ENCODE assay signal across 8 cellular contexts in genomic region chr13:100573121-100573520, GRCh38. TPM values are rescaled to one million over a fixed set of nuclear protein-coding genes. Genes with fewer than 3 reads are reported as not detected.
A peak's percentile ranks its signal among the peaks of the same experiment; 100 is the strongest.
DNase-seq lines count a peak whose midpoint lies in the region; ATAC-seq, FAIRE-seq and TF ChIP-seq lines count a peak whose summit lies in the region.

No MANE protein-coding gene starts in this region.

- ATAC-seq in HG02588 (IDR thresholded peaks at IDR 0.05; ENCODE audit: unreplicated experiment) (peak; percentile 89), right cardiac atrium (peak; percentile 68 to 75)

- no peaks in the 10 kb centered on the region for H3F3A ChIP-seq in smooth muscle cell (ENCODE audit: low read depth)

- H3K9me3 ChIP-seq in right cardiac atrium (ENCODE audit: control insufficient read depth, low read length) (no peaks in the 10 kb centered on the region), smooth muscle cell (replicated peaks; ENCODE audit: low read depth) (no peaks in the 10 kb centered on the region)

- FAIRE-seq in GM12891 (lab: Jason Lieb, UNC) = peak; percentile 89

- intact Hi-C loops in right cardiac atrium (cut with DNase I) = no loop called here

- no peak overlapping the region for H3K4me2 ChIP-seq in smooth muscle cell

- H3K36me3 ChIP-seq in smooth muscle cell (ENCODE audit: low read depth) = no peaks in the 10 kb centered on the region

- 43% methylated on average over 2 of the region's 2 CpGs for WGBS in right cardiac atrium
- 40% methylated on average over 2 of the region's 2 CpGs for WGBS in smooth muscle cell (ENCODE audit: low lambda C conversion rate)

- no peaks in the 10 kb centered on the region for H4K20me1 ChIP-seq in smooth muscle cell (ENCODE audit: low read depth)

- no peak for DNase-seq in GM12891 (ENCODE audit: insufficient read length, low spot score)
- peak; percentile 6 for DNase-seq in NCI-H1048 (lab: John Stamatoyannopoulos, UW)
- DNase-seq in SKM-1 treated with dmso at 0.1 percent for 144 hours (lab: John Stamatoyannopoulos, UW; ENCODE audit: unreplicated experiment) = peak; percentile 51
- peak; percentile 49 for DNase-seq in activated naive CD8-positive, alpha-beta T cell treated with anti-CD3 and anti-CD28 coated beads, Interleukin-2, amount 50 U/mL, for 16 hours (ENCODE audit: low read depth, low spot score)
- peak in 2 of 3 donors; percentile 59 to 76 for DNase-seq in right cardiac atrium
- no peak for DNase-seq in smooth muscle cell (lab: John Stamatoyannopoulos, UW; ENCODE audit: unreplicated experiment)
- DNase-seq in T1000 (lab: John Stamatoyannopoulos, UW) = no peak

- TF ChIP-seq CTCF in smooth muscle cell (IDR thresholded peaks at IDR 0.05; ENCODE audit: borderline replicate concordance, insufficient read depth, poor library complexity, severe bottlenecking) = peak; percentile 77

- H3K27me3 ChIP-seq in right cardiac atrium (ENCODE audit: control insufficient read depth, insufficient read depth) = no peaks in the 10 kb centered on the region
- no peaks in the 10 kb centered on the region for H3K27me3 ChIP-seq in smooth muscle cell (ENCODE audit: low read depth)

- no peak overlapping the region for H3K4me3 ChIP-seq in right cardiac atrium (ENCODE audit: low read length)
- H3K4me3 ChIP-seq in smooth muscle cell = no peak overlapping the region

- no peaks in the 10 kb centered on the region for H3K79me2 ChIP-seq in smooth muscle cell (ENCODE audit: low read depth)

- TF ChIP-seq POLR2A in GM12891 (IDR thresholded peaks at IDR 0.05; ENCODE audit: low read depth, low read length) = no peak

- H3K9ac ChIP-seq in smooth muscle cell (ENCODE audit: low read depth) = no peak overlapping the region

- no peak overlapping the region for H3K27ac ChIP-seq in right cardiac atrium (ENCODE audit: low read length)
- no peak overlapping the region for H3K27ac ChIP-seq in smooth muscle cell (ENCODE audit: low read depth)

- H2AFZ ChIP-seq in smooth muscle cell (ENCODE audit: low read depth) = no peak overlapping the region

- H3K4me1 ChIP-seq in right cardiac atrium (ENCODE audit: control insufficient read depth, insufficient read depth, low read length) = no peaks in the 10 kb centered on the region
- H3K4me1 ChIP-seq in smooth muscle cell (ENCODE audit: low read depth) = no peaks in the 10 kb centered on the region

TF ChIP-seq in GM12891, 5 proteins besides CTCF, POLR2A, EP300 and RAD21:
- TF ChIP-seq PAX5 (IDR thresholded peaks at IDR 0.05; ENCODE audit: insufficient read depth, low read length, severe bottlenecking) (no peak), SPI1 (IDR thresholded peaks at IDR 0.05; ENCODE audit: low read depth, low read length) (no peak), TAF1 (IDR thresholded peaks at IDR 0.05; ENCODE audit: low read depth, low read length) (no peak), POU2F2 (IDR thresholded peaks at IDR 0.05; ENCODE audit: low read depth, low read length) (no peak), POLR2AphosphoS5 (IDR thresholded peaks at IDR 0.05; ENCODE audit: low read depth, low read length) (no peak)

RNA-seq across cellular contexts. Expression of gene GGACT, which starts 15.5 kb away (rescaled TPM):
- 6.5 TPM for polyA plus RNA-seq in GM12891 (2012; ENCODE audit: low read depth, missing spikeins)
- total RNA-seq in right cardiac atrium (1 to 10 TPM; 1.0 to 2.2 (median 1.8) TPM), smooth muscle cell (2.5 and 4.5 TPM in 2 replicates)
- polyA plus RNA-seq in right cardiac atrium (0.63 TPM), smooth muscle cell (7.1 and 9.1 TPM in 2 replicates)

Comparison
In these comparisons a context has a peak if more than half of its experiments do, and no peak if none do; other contexts are left out.
1. DNase-seq: peak in NCI-H1048 (single experiment), SKM-1 treated with dmso at 0.1 percent for 144 hours (single experiment), activated naive CD8-positive, alpha-beta T cell treated with anti-CD3 and anti-CD28 coated beads, Interleukin-2, amount 50 U/mL, for 16 hours (single experiment) and right cardiac atrium (2 of 3); none in GM12891 (single experiment), smooth muscle cell (single experiment) and T1000 (single experiment).